ENCODE assay signal across 8 cellular contexts in genomic region chr5:172806897-172807672, GRCh38. TPM values are rescaled to one million over a fixed set of nuclear protein-coding genes. Genes with fewer than 3 reads are reported as not detected.
DNase-seq lines count a peak whose midpoint lies in the region; ATAC-seq and TF ChIP-seq lines count a peak whose summit lies in the region.

No MANE protein-coding gene starts in this region.

- H3K27me3 ChIP-seq in CD4-positive, alpha-beta T cell (ENCODE audit: control insufficient read depth, insufficient read depth, low read length), result no peaks in the 10 kb centered on the region

- intact Hi-C loops in CD4-positive, alpha-beta T cell (cut with DNase I, micrococcal nuclease), result loop anchor here in 1 of 2 experiments (5.0 kb wide), 1 partner anchor 35 kb away; the partner anchor contains the start of gene DUSP1

- no peaks in the 10 kb centered on the region for H3K9me3 Mint-ChIP-seq in CD4-positive, alpha-beta T cell

- no peaks in the 10 kb centered on the region for H3K36me3 Mint-ChIP-seq in CD4-positive, alpha-beta T cell (ENCODE audit: low read depth)

- peak overlapping the region; percentile 76 for H3K4me3 Mint-ChIP-seq in CD4-positive, alpha-beta T cell

- peak overlapping the region; percentile 84 for H3K27ac Mint-ChIP-seq in CD4-positive, alpha-beta T cell

- H3K27me3 Mint-ChIP-seq in CD4-positive, alpha-beta T cell, result no peaks in the 10 kb centered on the region

- DNase-seq in CD4-positive, alpha-beta T cell, result peak; percentile 56 to 79 (median 71)
- DNase-seq in HT1080 (ENCODE audit: low read depth) (peak; percentile 86), left kidney (ENCODE audit: low read depth, low spot score) (peak; percentile 83), NCI-H510A (lab: John Stamatoyannopoulos, UW) (no peak)
- DNase-seq in activated CD4-positive, CD25-positive, alpha-beta regulatory T cell treated with anti-CD3 and anti-CD28 coated beads, Interleukin-2, amount 50 U/mL, for 16 hours (ENCODE audit: low read depth, low spot score), result peak; percentile 70
- peak; percentile 69 for DNase-seq in central memory CD4-positive, alpha-beta T cell
- peak; percentile 87 for DNase-seq in stimulated activated CD4-positive, alpha-beta T cell treated with anti-CD3 and anti-CD28 coated beads, Interleukin-2, amount 100 ng/mL, for 48 hours

- peaks cover 12% of the 10 kb centered on the region for H3K4me1 Mint-ChIP-seq in CD4-positive, alpha-beta T cell (ENCODE audit: low read depth)

- POLR2A ChIA-PET in CD4-positive, alpha-beta T cell (lab: Charles Lee), result interaction anchor here (1.0 to 2.6 kb wide), 5 partner anchors 9 to 42 kb away, joined by 3 to 41 read pairs (median 8); partner anchors contain the start of gene DUSP1

- H3K9me3 ChIP-seq in CD4-positive, alpha-beta T cell (ENCODE audit: control insufficient read depth, low read length), result no peaks in the 10 kb centered on the region

- no peak overlapping the region for H3K27ac ChIP-seq in CD4-positive, alpha-beta T cell (ENCODE audit: low read depth, low read length)

- peak; percentile 96 for ATAC-seq in CD4-positive, alpha-beta T cell (ENCODE audit: poor library complexity)
- ATAC-seq in GM21381 (IDR thresholded peaks at IDR 0.05; ENCODE audit: unreplicated experiment), result peak; percentile 98

- CTCF ChIA-PET in CD4-positive, alpha-beta T cell (lab: Charles Lee), result interaction anchor here (1.2 to 1.5 kb wide), 2 partner anchors 35 to 152 kb away, joined by 5 read pairs; partner anchors contain the start of gene RPL26L1

- TF ChIP-seq CTCF in CD4-positive, alpha-beta T cell (IDR thresholded peaks at IDR 0.05), result no peak

RNA-seq across cellular contexts. Expression of gene ERGIC1, which starts 27.0 kb away (rescaled TPM):
- total RNA-seq in CD4-positive, alpha-beta T cell, result 10 to 100 TPM; 51.0 to 52.4 TPM
- total RNA-seq in HT1080 (2014; rRNA removed; shearing (Covaris generic)), result 125 and 169 TPM in 2 replicates
- 253 and 267 TPM in 2 replicates for polyA plus RNA-seq in HT1080 (2015; cell fraction: cytosol; rRNA removed)
- polyA plus RNA-seq in HT1080 (2015; cell fraction: nucleus; rRNA removed), result 111 and 131 TPM in 2 replicates

RNA-seq across cellular contexts. Expression of gene DUSP1, which starts 36.1 kb away (rescaled TPM):
- total RNA-seq in CD4-positive, alpha-beta T cell, result 100 to 1,000 TPM; 761 to 768 TPM
- 21.2 and 21.9 TPM in 2 replicates for total RNA-seq in HT1080 (2014; rRNA removed; shearing (Covaris generic))
- polyA plus RNA-seq in HT1080 (2015; cell fraction: cytosol; rRNA removed), result 53.2 and 57.1 TPM in 2 replicates
- 87.7 and 91.2 TPM in 2 replicates for polyA plus RNA-seq in HT1080 (2015; cell fraction: nucleus; rRNA removed)

Comparison
In these comparisons a context has a peak if more than half of its experiments do, and no peak if none do; other contexts are left out.
1. RNA of gene DUSP1, which starts 36.1 kb away (total RNA-seq): 761 to 768 TPM in CD4-positive, alpha-beta T cell; 21.2 to 21.9 TPM in HT1080; every median in the first group is over 10 times any median in the second.